ENCODE assay signal across 18 cellular contexts in the genomic region with DNA sequence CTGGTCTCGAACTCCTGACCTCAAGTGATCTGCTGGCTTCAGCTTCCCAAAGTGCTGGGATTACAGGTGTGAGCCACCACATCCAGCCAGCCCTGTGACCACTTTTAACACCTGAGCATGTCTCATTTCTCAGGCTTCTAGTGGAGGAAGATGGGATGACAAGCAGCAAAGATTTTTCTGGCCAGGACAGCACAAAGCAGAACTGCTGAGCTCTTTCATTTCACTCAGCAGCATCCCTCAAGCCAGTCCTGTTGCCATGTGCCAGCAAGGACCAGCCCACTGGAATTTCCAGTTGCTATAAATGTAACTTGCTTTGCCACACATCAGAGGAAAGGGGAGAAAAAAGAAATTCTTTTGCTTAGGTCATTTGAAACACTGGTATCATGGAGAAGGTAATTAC.
DNase-seq lines count a peak whose midpoint lies in the region; ATAC-seq and TF ChIP-seq lines count a peak whose summit lies in the region.
"Had no signal": no experiment of that assay in that cellular context is flagged by ENCODE, and none has a peak within 500 bp of the region (broad histone marks: within the 10 kb centered on the region; RNA-seq: fewer than 3 reads in every experiment).

No MANE protein-coding gene starts in this region.

- peak; percentile 70 for ATAC-seq in HG02610 (IDR thresholded peaks at IDR 0.05; ENCODE audit: unreplicated experiment)
- ATAC-seq: body of pancreas; effector memory CD8-positive, alpha-beta T cell had no signal

- no peaks in the 10 kb centered on the region for H3K79me1 ChIP-seq in mesendoderm (ENCODE audit: low read length)

- no peaks in the 10 kb centered on the region for H3K79me2 ChIP-seq in mesendoderm (ENCODE audit: control insufficient read depth, insufficient read depth, low read length)

- no peak overlapping the region for H3K4ac ChIP-seq in mesendoderm (ENCODE audit: low read depth, low read length)

- no peak overlapping the region for H2BK5ac ChIP-seq in mesendoderm (ENCODE audit: low read length)

- DNase-seq in NCI-H2227 (lab: John Stamatoyannopoulos, UW; ENCODE audit: unreplicated experiment), result peak; percentile 10
- DNase-seq in NCI-H2227 treated with DMSO at 0.1 percent for 48 hours (lab: John Stamatoyannopoulos, UW), result no peak
- no peak for DNase-seq in astrocyte of the spinal cord (ENCODE audit: low read depth, low spot score)
- DNase-seq in mesendoderm, result peak; percentile 39
- DNase-seq in NCI-H774 (lab: John Stamatoyannopoulos, UW), result no peak
- DNase-seq in stimulated activated CD4-positive, alpha-beta T cell treated with anti-CD3 and anti-CD28 coated beads, Interleukin-1b, Interleukin-23, amount 100 ng/mL, for 48 hours, result no peak
- no peak for DNase-seq in NCI-H2196 (lab: John Stamatoyannopoulos, UW; ENCODE audit: unreplicated experiment)
- DNase-seq: activated effector memory CD4-positive, alpha-beta T cell treated with Interleukin-2 at 50 U/mL for 16 hours; body of pancreas; CD8-positive, alpha-beta memory T cell; effector memory CD8-positive, alpha-beta T cell; foreskin melanocyte; immature natural killer cell; midbrain; NCI-H2081; occipital lobe; small intestine had no signal

- H4K5ac ChIP-seq in mesendoderm (ENCODE audit: low read length), result no peak overlapping the region

- no peaks in the 10 kb centered on the region for H3K4me1 ChIP-seq in mesendoderm (ENCODE audit: control insufficient read depth, low read depth, low read length)
- H3K4me1 ChIP-seq: body of pancreas had no signal

- no CpG with 5 or more reads among the region's 1 CpG for WGBS in mesendoderm (ENCODE audit: extremely low coverage, insufficient coverage, low lambda C conversion rate)

- no peak overlapping the region for H2AK5ac ChIP-seq in mesendoderm (ENCODE audit: low read length)

- H4K8ac ChIP-seq in mesendoderm (ENCODE audit: low read depth, low read length), result no peak overlapping the region

- no peak overlapping the region for H3K4me2 ChIP-seq in mesendoderm (ENCODE audit: low read length)

- H2BK120ac ChIP-seq in mesendoderm (ENCODE audit: low read depth, low read length), result no peak overlapping the region

- H3K9ac ChIP-seq in mesendoderm (ENCODE audit: low read length), result no peak overlapping the region

- no peaks in the 10 kb centered on the region for H3K36me3 ChIP-seq in mesendoderm (ENCODE audit: control insufficient read depth, insufficient read depth, low read length)

- H2BK15ac ChIP-seq in mesendoderm (replicated peaks; ENCODE audit: low read depth), result no peak overlapping the region

- H3K23ac ChIP-seq in mesendoderm (ENCODE audit: low read length), result no peak overlapping the region

- H3K18ac ChIP-seq in mesendoderm (ENCODE audit: low read length), result no peak overlapping the region

- no peaks in the 10 kb centered on the region for H3K27me3 ChIP-seq in mesendoderm (ENCODE audit: insufficient read depth, low read length, poor library complexity)
- H3K27me3 ChIP-seq: body of pancreas had no signal

- H3K27ac ChIP-seq in mesendoderm (ENCODE audit: low read depth, low read length), result no peak overlapping the region
- H3K27ac ChIP-seq: body of pancreas had no signal

- H3K4me3 ChIP-seq in astrocyte of the spinal cord (ENCODE audit: low read depth, low read length), result no peak overlapping the region
- no peak overlapping the region for H3K4me3 ChIP-seq in mesendoderm (ENCODE audit: low read length)
- H3K4me3 ChIP-seq: body of pancreas had no signal

- H3K56ac ChIP-seq in mesendoderm (ENCODE audit: low read length), result no peak overlapping the region

- in situ Hi-C loops in astrocyte of the spinal cord (cut with HindIII; ENCODE audit: low sequenced_read_pairs), result no loop called here

- TF ChIP-seq CTCF in astrocyte of the spinal cord (IDR thresholded peaks at IDR 0.05; ENCODE audit: low read depth, low read length), result peak; percentile 8

Comparison
In these comparisons a context has a peak if more than half of its experiments do, and no peak if none do; other contexts are left out.
1. DNase-seq: peak in NCI-H2227 (single experiment) and mesendoderm (single experiment); none in NCI-H2227 treated with DMSO at 0.1 percent for 48 hours (single experiment), astrocyte of the spinal cord (single experiment), NCI-H774 (single experiment), stimulated activated CD4-positive, alpha-beta T cell treated with anti-CD3 and anti-CD28 coated beads, Interleukin-1b, Interleukin-23, amount 100 ng/mL, for 48 hours (single experiment) and NCI-H2196 (single experiment).